Comparison of ENCODE assay signal across 12 cellular contexts in the genomic region with DNA sequence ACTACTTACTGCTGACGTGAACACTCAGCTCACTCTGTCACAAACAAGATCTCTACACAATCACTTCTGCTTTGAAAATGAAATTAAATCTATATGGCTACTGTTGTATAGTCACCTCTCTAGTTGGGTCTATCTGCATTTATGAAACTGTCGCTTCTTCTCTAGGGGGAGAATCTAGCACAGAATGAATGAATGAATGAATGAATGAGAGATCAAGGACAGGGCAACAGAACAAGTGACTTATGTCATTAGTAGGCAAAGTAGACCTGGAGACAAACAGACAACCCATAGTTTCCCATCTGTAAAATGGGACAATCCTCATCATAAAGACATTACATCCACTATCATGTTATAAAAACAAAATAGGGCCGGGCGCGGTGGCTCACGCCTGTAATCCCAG.
"Had no signal": no experiment of that assay in that cellular context is flagged by ENCODE, and none has a peak within 500 bp of the region (broad histone marks: within the 10 kb centered on the region; RNA-seq: fewer than 3 reads in every experiment).

No MANE protein-coding gene starts in this region.

- H3K27ac ChIP-seq: breast epithelium, thoracic aorta had no signal

- H3K27me3 ChIP-seq: breast epithelium had no signal

- H3K36me3 ChIP-seq: breast epithelium, thoracic aorta had no signal

- ATAC-seq: stimulated activated effector memory CD8-positive, alpha-beta T cell treated with anti-CD3 and anti-CD28 coated beads, Interleukin-12 subunit alpha, Interleukin-12 subunit beta, amount 100 ng/mL, for 72 hours had no signal

- DNase-seq: activated CD4-positive, alpha-beta T cell treated with anti-CD3 and anti-CD28 coated beads for 1 hour; activated CD4-positive, alpha-beta T cell treated with anti-CD3 and anti-CD28 coated beads, Interleukin-2, amount 50 U/mL, for 4 hours; activated naive CD4-positive, alpha-beta T cell treated with Interleukin-2 at 50 U/mL for 16 hours; activated T-cell treated with anti-CD3 and anti-CD28 coated beads for 4 hours; aorta; dermis blood vessel endothelial cell; hippocampal formation; T-helper 1 cell; T1000 had no signal

- H3K9me3 ChIP-seq: breast epithelium, thoracic aorta had no signal

- H3K4me3 ChIP-seq: breast epithelium, thoracic aorta had no signal

- H3K4me1 ChIP-seq: breast epithelium had no signal
